Comparison of ENCODE assay signal across 8 cellular contexts in genomic region chr4:189940178-189941004, GRCh38. TPM values are rescaled to one million over a fixed set of nuclear protein-coding genes. Genes with fewer than 3 reads are reported as not detected.
DNase-seq lines count a peak whose midpoint lies in the region; ATAC-seq lines count a peak whose summit lies in the region.

Gene FRG1 (plus strand): TSS chr4:189940872. CDS start chr4:189941010, 138 bp downstream.

- peak; percentile 96 for DNase-seq in activated gamma-delta T cell treated with Interleukin-2 at 50 U/mL for 16 hours
- no peak for DNase-seq in activated gamma-delta T cell (lab: John Stamatoyannopoulos, UW)
- DNase-seq in T-helper 9 cell, result peak; percentile 98
- DNase-seq in cerebellum (ENCODE audit: low spot score), result peak; percentile 80
- peak; percentile 96 for DNase-seq in left kidney (ENCODE audit: low read depth, low spot score)
- DNase-seq in stimulated activated CD4-positive, alpha-beta T cell treated with anti-CD3 and anti-CD28 coated beads, Interleukin-2, amount 100 ng/mL, for 48 hours, result peak; percentile 94 to 96
- no peak for DNase-seq in NCI-H2081 (lab: John Stamatoyannopoulos, UW)

- ATAC-seq in HG03175 (IDR thresholded peaks at IDR 0.05; ENCODE audit: unreplicated experiment), result peak; percentile 99

RNA-seq across cellular contexts. Expression of gene FRG1, which starts in this region (rescaled TPM):
- 24.8 TPM for total RNA-seq in cerebellum

Comparison
In these comparisons a context has a peak if more than half of its experiments do, and no peak if none do; other contexts are left out.
1. DNase-seq: peak in activated gamma-delta T cell treated with Interleukin-2 at 50 U/mL for 16 hours (single experiment), T-helper 9 cell (single experiment), cerebellum (single experiment), left kidney (single experiment) and stimulated activated CD4-positive, alpha-beta T cell treated with anti-CD3 and anti-CD28 coated beads, Interleukin-2, amount 100 ng/mL, for 48 hours (2 of 2); none in activated gamma-delta T cell (single experiment) and NCI-H2081 (0 of 2).